Comparison of ENCODE assay signal across 8 cellular contexts in genomic region chr1:198175418-198176170, GRCh38. TPM values are rescaled to one million over a fixed set of nuclear protein-coding genes. Genes with fewer than 3 reads are reported as not detected.
A peak's percentile ranks its signal among the peaks of the same experiment; 100 is the strongest.
DNase-seq lines count a peak whose midpoint lies in the region; ATAC-seq and TF ChIP-seq lines count a peak whose summit lies in the region.

No MANE protein-coding gene starts in this region.

- H3K27ac ChIP-seq in SK-N-MC (peak overlapping the region; percentile 32; the same call in 1 of the 2 replicates), gastroesophageal sphincter (no peak overlapping the region)

- no peak for TF ChIP-seq POLR2A in gastroesophageal sphincter (IDR thresholded peaks at IDR 0.05)

- H3K36me3 ChIP-seq in SK-N-MC (ENCODE audit: insufficient read depth, low read length) (no peaks in the 10 kb centered on the region), gastroesophageal sphincter (no peaks in the 10 kb centered on the region)

- 55 to 60% methylated on average over 5 of the region's 5 CpGs for WGBS in gastroesophageal sphincter (ENCODE audit: low coverage in 1 of 2), 2 donors

- TF ChIP-seq CTCF in gastroesophageal sphincter (IDR thresholded peaks at IDR 0.05) = no peak

- DNase-seq in SK-N-MC (ENCODE audit: low read depth, low spot score) = no peak
- DNase-seq in kidney glomerular epithelial cell (lab: John Stamatoyannopoulos, UW) = peak; percentile 81
- no peak for DNase-seq in AG08396 (ENCODE audit: low spot score)
- no peak for DNase-seq in NCI-H1105 treated with DMSO at 0.1 percent for 48 hours (lab: John Stamatoyannopoulos, UW)

- H3K27me3 ChIP-seq in gastroesophageal sphincter = no peaks in the 10 kb centered on the region

- H3K4me3 ChIP-seq in SK-N-MC (no peak overlapping the region), gastroesophageal sphincter (no peak overlapping the region)

- ATAC-seq in GM18508 (IDR thresholded peaks at IDR 0.05; ENCODE audit: insufficient read depth, unreplicated experiment) (peak; percentile 73), HG02571 (IDR thresholded peaks at IDR 0.05; ENCODE audit: unreplicated experiment) (peak; percentile 55), gastroesophageal sphincter (no peak), GM18520 (IDR thresholded peaks at IDR 0.05; ENCODE audit: unreplicated experiment) (no peak)

- H3K9me3 ChIP-seq in SK-N-MC (ENCODE audit: low read depth, low read length) (no peaks in the 10 kb centered on the region), gastroesophageal sphincter (no peaks in the 10 kb centered on the region)

- peaks cover 0 to 96% (median 19%) of the 10 kb centered on the region in 3 donors for H3K4me1 ChIP-seq in gastroesophageal sphincter

- no peak overlapping the region for H3K9ac ChIP-seq in SK-N-MC (ENCODE audit: insufficient read length)

- no peak for TF ChIP-seq EP300 in gastroesophageal sphincter (IDR thresholded peaks at IDR 0.05)

RNA-seq across cellular contexts. Expression of gene NEK7, which starts 18.8 kb away (rescaled TPM):
- total RNA-seq in gastroesophageal sphincter = 100 to 1,000 TPM; 114 to 250 (median 181) TPM

Comparison
In these comparisons a context has a peak if more than half of its experiments do, and no peak if none do; other contexts are left out.
1. ATAC-seq: peak in GM18508 (single experiment) and HG02571 (single experiment); none in gastroesophageal sphincter (single experiment) and GM18520 (single experiment).